In the genomic region with DNA sequence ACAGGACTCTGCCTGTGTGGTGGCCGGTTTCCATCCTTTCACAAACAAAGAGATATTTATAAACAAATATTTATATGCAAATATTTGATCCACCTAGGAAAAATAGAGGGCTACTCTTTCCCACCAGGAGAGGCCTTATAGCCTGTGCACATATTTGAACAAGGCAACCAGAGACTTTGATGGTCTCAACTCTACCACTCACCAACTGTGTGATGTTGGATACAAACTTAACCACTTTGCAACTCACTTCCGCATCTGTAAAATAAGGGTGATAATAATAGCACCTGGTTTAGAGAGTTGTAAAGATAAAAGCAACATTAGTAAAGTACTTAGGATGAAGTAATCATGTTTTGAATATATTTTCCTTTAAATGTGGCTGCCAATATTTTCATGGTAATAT, we compare ENCODE assay signal across 28 cellular contexts. TPM values are rescaled to one million over a fixed set of nuclear protein-coding genes. Genes with fewer than 3 reads are reported as not detected.
"Had no signal": no experiment of that assay in that cellular context is flagged by ENCODE, and none has a peak within 500 bp of the region (broad histone marks: within the 10 kb centered on the region; RNA-seq: fewer than 3 reads in every experiment).

No MANE protein-coding gene starts in this region.

- H3K36me3 ChIP-seq: brain microvascular endothelial cell, cardiac muscle cell, SJSA1 had no signal

- H3K27ac Mint-ChIP-seq: activated CD8-positive, alpha-beta T cell treated with anti-CD3 and anti-CD28 coated beads, Interleukin-2, amount 10 ng/mL, durations not matched to agents 7 days and 5 days; activated naive CD4-positive, alpha-beta T cell treated with anti-CD3 and anti-CD28 coated beads for 36 hours; activated naive CD8-positive, alpha-beta T cell; T-helper 1 cell treated with Interleukin-12 subunit alpha and Interleukin-12 subunit beta and Interleukin-4 antibody, amounts not matched to agents 30 μg/mL and 1 μg/mL, for 36 hours had no signal

- H3K27me3 ChIP-seq: brain microvascular endothelial cell, cardiac muscle cell had no signal

- H3K27ac ChIP-seq: brain microvascular endothelial cell, cardiac muscle cell, SJSA1 had no signal

- H3K4me3 Mint-ChIP-seq: activated CD8-positive, alpha-beta T cell treated with anti-CD3 and anti-CD28 coated beads, Interleukin-2, amount 10 ng/mL, durations not matched to agents 7 days and 5 days; activated naive CD4-positive, alpha-beta T cell treated with anti-CD3 and anti-CD28 coated beads for 36 hours; activated naive CD8-positive, alpha-beta T cell; activated T-cell treated with anti-CD3 and anti-CD28 coated beads, Interleukin-2, amount 50 U/mL, for 4 hours; T-helper 1 cell treated with Interleukin-12 subunit alpha and Interleukin-12 subunit beta and Interleukin-4 antibody, amounts not matched to agents 30 μg/mL and 1 μg/mL, for 36 hours had no signal

- DNase-seq: activated CD4-positive, alpha-beta T cell treated with anti-CD3 and anti-CD28 coated beads for 4 hours; activated CD8-positive, alpha-beta T cell treated with anti-CD3 and anti-CD28 coated beads, Interleukin-2, amount 10 ng/mL, durations not matched to agents 7 days and 5 days; activated gamma-delta T cell; activated naive CD4-positive, alpha-beta T cell treated with anti-CD3 and anti-CD28 coated beads for 36 hours; activated T-cell treated with anti-CD3 and anti-CD28 coated beads, Interleukin-2, amount 50 U/mL, for 4 hours; amygdala; brain microvascular endothelial cell; KG1; NCI-H1105; NCI-H1436; NCI-H1694 treated with DMSO at 0.1 percent for 48 hours; NCI-H2029 treated with DMSO at 0.1 percent for 48 hours; NCI-H345; NCI-H524 treated with DMSO at 0.1 percent for 48 hours; NCI-H82; NK-92 treated with Interleukin-12 subunit alpha and Interleukin-12 subunit beta, amount 100 ng/mL, for 24 hours; RPMI8226; SW 1271 had no signal

- H3K4me1 ChIP-seq: SJSA1 had no signal

- H3K9me3 ChIP-seq: SJSA1 had no signal

- H3K9me3 Mint-ChIP-seq: activated T-cell treated with anti-CD3 and anti-CD28 coated beads, Interleukin-2, amount 50 U/mL, for 4 hours; T-helper 1 cell treated with Interleukin-12 subunit alpha and Interleukin-12 subunit beta and Interleukin-4 antibody, amounts not matched to agents 30 μg/mL and 1 μg/mL, for 36 hours had no signal

- H3K27me3 Mint-ChIP-seq: activated naive CD8-positive, alpha-beta T cell had no signal

- H3K4me3 ChIP-seq: cardiac muscle cell, SJSA1 had no signal

- ATAC-seq: activated CD4-positive, CD25-positive, alpha-beta regulatory T cell treated with anti-CD3 and anti-CD28 coated beads, Interleukin-2, amount 50 U/mL, for 24 hours; activated CD8-positive, alpha-beta T cell treated with anti-CD3 and anti-CD28 coated beads, Interleukin-2, amount 10 ng/mL, durations not matched to agents 7 days and 5 days; activated T-cell treated with anti-CD3 and anti-CD28 coated beads, Interleukin-2, amount 50 U/mL, for 4 hours; Panc1; Right ventricle myocardium inferior; SK-N-SH treated with all-trans-retinoic acid at 6 μM for 48 hours had no signal

RNA-seq across cellular contexts. Expression of a gene that starts 1.5 kb away (rescaled TPM):
- total RNA-seq: activated naive CD4-positive, alpha-beta T cell treated with anti-CD3 and anti-CD28 coated beads for 36 hours; activated T-cell treated with anti-CD3 and anti-CD28 coated beads, Interleukin-2, amount 50 U/mL, for 4 hours; cardiac muscle cell; LHCN-M2; MCF 10A; SJSA1 had no signal
- polyA plus RNA-seq: cardiac muscle cell had no signal

RNA-seq across cellular contexts. Expression of a gene that starts 29.2 kb away (rescaled TPM):
- total RNA-seq: activated CD8-positive, alpha-beta T cell treated with anti-CD3 and anti-CD28 coated beads, Interleukin-2, amount 10 ng/mL, durations not matched to agents 7 days and 5 days; activated naive CD4-positive, alpha-beta T cell treated with anti-CD3 and anti-CD28 coated beads for 36 hours; activated T-cell treated with anti-CD3 and anti-CD28 coated beads, Interleukin-2, amount 50 U/mL, for 4 hours; LHCN-M2; MCF 10A; Right ventricle myocardium inferior; SJSA1 had no signal
- polyA plus RNA-seq: cardiac muscle cell had no signal

RNA-seq across cellular contexts. Expression of a gene that starts 37.5 kb away (rescaled TPM):
- total RNA-seq: activated CD8-positive, alpha-beta T cell treated with anti-CD3 and anti-CD28 coated beads, Interleukin-2, amount 10 ng/mL, durations not matched to agents 7 days and 5 days; activated naive CD4-positive, alpha-beta T cell treated with anti-CD3 and anti-CD28 coated beads for 36 hours; activated T-cell treated with anti-CD3 and anti-CD28 coated beads, Interleukin-2, amount 50 U/mL, for 4 hours; cardiac muscle cell; LHCN-M2; MCF 10A; Right ventricle myocardium inferior; SJSA1 had no signal
- polyA plus RNA-seq: cardiac muscle cell had no signal

RNA-seq across cellular contexts. Expression of a gene that starts 40.8 kb away (rescaled TPM):
- total RNA-seq: activated naive CD4-positive, alpha-beta T cell treated with anti-CD3 and anti-CD28 coated beads for 36 hours; activated T-cell treated with anti-CD3 and anti-CD28 coated beads, Interleukin-2, amount 50 U/mL, for 4 hours; cardiac muscle cell; LHCN-M2; MCF 10A; Right ventricle myocardium inferior; SJSA1 had no signal
- polyA plus RNA-seq: cardiac muscle cell had no signal
